In the genomic region with DNA sequence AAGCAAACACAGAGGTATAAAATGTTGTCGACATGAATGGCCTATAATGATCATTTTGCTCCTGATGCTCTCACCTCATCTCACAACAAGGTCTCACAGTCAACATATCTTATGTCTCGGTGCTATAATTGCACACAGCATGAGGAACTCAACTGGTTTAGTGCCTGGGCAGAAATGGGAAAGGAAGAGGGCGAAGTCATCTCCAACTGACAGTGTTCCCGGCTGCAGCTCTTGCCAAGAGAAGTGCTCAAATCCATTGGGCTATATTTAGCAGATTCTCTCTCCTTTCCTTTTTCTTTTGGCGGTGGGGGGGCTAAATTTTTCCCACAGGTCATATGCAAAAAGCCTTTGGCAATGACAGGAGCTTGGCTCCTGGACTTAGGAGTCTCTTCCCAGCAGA, we compare ENCODE assay signal across 8 cellular contexts. TPM values are rescaled to one million over a fixed set of nuclear protein-coding genes. Genes with fewer than 3 reads are reported as not detected.
DNase-seq lines count a peak whose midpoint lies in the region; ATAC-seq and TF ChIP-seq lines count a peak whose summit lies in the region.

No MANE protein-coding gene starts in this region.

- TF ChIP-seq CTCF in SK-N-SH (IDR thresholded peaks at IDR 0.05) (no peak), heart left ventricle (IDR thresholded peaks at IDR 0.05) (no peak), prostate gland (IDR thresholded peaks at IDR 0.05) (no peak)

- TF ChIP-seq EP300 in SK-N-SH (IDR thresholded peaks at IDR 0.05; ENCODE audit: borderline replicate concordance in 1 of 2, low read depth in 1 of 2, low read length in 1 of 2): no peak

- peaks cover 13% of the 10 kb centered on the region for H3F3A ChIP-seq in SK-N-SH (replicated peaks; ENCODE audit: insufficient read depth)

- DNase-seq in GM03348 (ENCODE audit: low spot score) (peak; percentile 34), SK-N-SH (no peak), heart left ventricle (peak in 2 of 5 donors; percentile 66 to 72), prostate gland (ENCODE audit: low spot score) (no peak), NCI-H2081 treated with DMSO at 0.1 percent for 48 hours (lab: John Stamatoyannopoulos, UW) (no peak)
- no peak for DNase-seq in activated CD4-positive, CD25-positive, alpha-beta regulatory T cell (lab: John Stamatoyannopoulos, UW)

- no peaks in the 10 kb centered on the region for H3K9me2 ChIP-seq in SK-N-SH

- H3K27ac ChIP-seq in SK-N-SH (ENCODE audit: low read depth in 2 of 2, low read length in 1 of 2) (peak overlapping the region; percentile 50 to 90), heart left ventricle (peak overlapping the region; percentile 74 to 97 (median 87)), prostate gland (peak overlapping the region; percentile 81 to 83)

- H3K9me3 ChIP-seq in SK-N-SH (no peaks in the 10 kb centered on the region), heart left ventricle (no peaks in the 10 kb centered on the region), prostate gland (no peaks in the 10 kb centered on the region)

- H3K4me2 ChIP-seq in SK-N-SH: peak overlapping the region; percentile 19; the same call in 1 of the 2 replicates

- no peak overlapping the region for H3K4me3 ChIP-seq in SK-N-SH (ENCODE audit: low read depth in 2 of 2, low read length in 1 of 2)
- peak overlapping the region in 1 of 12 donors; percentile 8 for H3K4me3 ChIP-seq in heart left ventricle
- no peak overlapping the region for H3K4me3 ChIP-seq in prostate gland

- no peak for TF ChIP-seq RAD21 in SK-N-SH (IDR thresholded peaks at IDR 0.05; ENCODE audit: low read length)

- no peaks in the 10 kb centered on the region for H3K27me3 ChIP-seq in SK-N-SH (ENCODE audit: insufficient read depth)
- H3K27me3 ChIP-seq in heart left ventricle: no peaks in the 10 kb centered on the region
- H3K27me3 ChIP-seq in prostate gland (replicated peaks; ENCODE audit: insufficient read depth): no peaks in the 10 kb centered on the region

- no peak overlapping the region for H3K9ac ChIP-seq in SK-N-SH

- peak; percentile 17 to 42 (median 36) for ATAC-seq in heart left ventricle
- ATAC-seq in HG02840 (IDR thresholded peaks at IDR 0.05; ENCODE audit: low FRiP score, unreplicated experiment): no peak
- ATAC-seq in GM19351 (IDR thresholded peaks at IDR 0.05; ENCODE audit: unreplicated experiment): no peak

- intact Hi-C loops in heart left ventricle (cut with DNase I): loop anchor here in 7 of 10 donors (2.0 to 10.0 kb wide), 6 partner anchors 36 to 156 kb away; no protein-coding TSS in a partner anchor
- intact Hi-C loops in prostate gland (cut with DNase I): loop anchor here (5.0 kb wide), 1 partner anchor 36 kb away; no protein-coding TSS in a partner anchor

- POLR2A ChIA-PET in SK-N-SH (lab: Yijun Ruan, JAX): no interaction called here

- peaks cover 0 to 9% of the 10 kb centered on the region in 2 experiments for H3K36me3 ChIP-seq in SK-N-SH (replicated peaks in 1 of 2; ENCODE audit: control insufficient read depth in 1 of 2, insufficient read depth in 2 of 2, low read length in 1 of 2)
- H3K36me3 ChIP-seq in heart left ventricle: peaks cover 0 to 35% (median under 1%) of the 10 kb centered on the region in 9 donors
- no peaks in the 10 kb centered on the region for H3K36me3 ChIP-seq in prostate gland

- H3K4me1 ChIP-seq in SK-N-SH (ENCODE audit: control insufficient read depth in 1 of 2, insufficient read depth in 2 of 2, low read depth in 1 of 2, low read length in 1 of 2) (peaks cover 45 to 62% of the 10 kb centered on the region in 2 experiments), heart left ventricle (peaks cover 19 to 96% (median 83%) of the 10 kb centered on the region in 12 donors), prostate gland (replicated peaks) (peaks cover 34% of the 10 kb centered on the region)

- CTCF ChIA-PET in SK-N-SH (lab: Yijun Ruan, JAX): interaction anchor here (0.9 to 2.7 kb wide), 3 partner anchors 21 to 356 kb away, joined by 3 to 23 read pairs (median 3); no protein-coding TSS in a partner anchor

- peaks cover 55% of the 10 kb centered on the region; the same call in 1 of the 2 replicates for H3K79me2 ChIP-seq in SK-N-SH (ENCODE audit: insufficient read depth)

- WGBS in SK-N-SH (ENCODE audit: low lambda C conversion rate): 60% methylated on average over 5 of the region's 5 CpGs
- 13 to 19% (median 16%) methylated on average over 5 of the region's 5 CpGs for WGBS in heart left ventricle, 4 donors
- 23% methylated on average over 5 of the region's 5 CpGs for WGBS in prostate gland

- TF ChIP-seq POLR2A in heart left ventricle (IDR thresholded peaks at IDR 0.05): peak in 1 of 2 donors; percentile 20
- TF ChIP-seq POLR2A in prostate gland (IDR thresholded peaks at IDR 0.05): no peak

- H4K20me1 ChIP-seq in SK-N-SH (ENCODE audit: insufficient read depth): peaks cover 30% of the 10 kb centered on the region; the same call in 1 of the 2 replicates

- H2AFZ ChIP-seq in SK-N-SH (ENCODE audit: low read depth): no peak overlapping the region

TF ChIP-seq in SK-N-SH, 30 proteins besides CTCF, POLR2A, EP300 and RAD21 (continues in another document):
- TF ChIP-seq GABPA (IDR thresholded peaks at IDR 0.05; ENCODE audit: low read depth) (no peak), SMC3 (IDR thresholded peaks at IDR 0.05; ENCODE audit: low read depth, low read length) (no peak), MXI1 (IDR thresholded peaks at IDR 0.05; ENCODE audit: low read depth, low read length) (no peak), YY1 (IDR thresholded peaks at IDR 0.05; ENCODE audit: low read depth) (no peak), JUND (IDR thresholded peaks at IDR 0.05) (no peak), NRF1 (IDR thresholded peaks at IDR 0.05; ENCODE audit: low read depth, low read length) (no peak), FOSL2 (IDR thresholded peaks at IDR 0.05; ENCODE audit: borderline replicate concordance, low read depth) (no peak), CHD2 (IDR thresholded peaks at IDR 0.05; ENCODE audit: low read length, partially characterized antibody) (no peak), FOXM1 (IDR thresholded peaks at IDR 0.05; ENCODE audit: low read depth) (no peak), EZH2phosphoT487 (IDR thresholded peaks at IDR 0.05; ENCODE audit: borderline replicate concordance, low read depth) (no peak), TEAD4 (IDR thresholded peaks at IDR 0.05; ENCODE audit: borderline replicate concordance, insufficient read depth) (no peak), RXRA (IDR thresholded peaks at IDR 0.05; ENCODE audit: borderline replicate concordance, low read depth) (no peak), GATA2 (CRISPR knock-in tag; IDR thresholded peaks at IDR 0.05) (no peak), FOXJ3 (CRISPR knock-in tag; IDR thresholded peaks at IDR 0.05) (no peak), RCOR1 (IDR thresholded peaks at IDR 0.05; ENCODE audit: low read length) (no peak)
- TF ChIP-seq, protein P1, sequence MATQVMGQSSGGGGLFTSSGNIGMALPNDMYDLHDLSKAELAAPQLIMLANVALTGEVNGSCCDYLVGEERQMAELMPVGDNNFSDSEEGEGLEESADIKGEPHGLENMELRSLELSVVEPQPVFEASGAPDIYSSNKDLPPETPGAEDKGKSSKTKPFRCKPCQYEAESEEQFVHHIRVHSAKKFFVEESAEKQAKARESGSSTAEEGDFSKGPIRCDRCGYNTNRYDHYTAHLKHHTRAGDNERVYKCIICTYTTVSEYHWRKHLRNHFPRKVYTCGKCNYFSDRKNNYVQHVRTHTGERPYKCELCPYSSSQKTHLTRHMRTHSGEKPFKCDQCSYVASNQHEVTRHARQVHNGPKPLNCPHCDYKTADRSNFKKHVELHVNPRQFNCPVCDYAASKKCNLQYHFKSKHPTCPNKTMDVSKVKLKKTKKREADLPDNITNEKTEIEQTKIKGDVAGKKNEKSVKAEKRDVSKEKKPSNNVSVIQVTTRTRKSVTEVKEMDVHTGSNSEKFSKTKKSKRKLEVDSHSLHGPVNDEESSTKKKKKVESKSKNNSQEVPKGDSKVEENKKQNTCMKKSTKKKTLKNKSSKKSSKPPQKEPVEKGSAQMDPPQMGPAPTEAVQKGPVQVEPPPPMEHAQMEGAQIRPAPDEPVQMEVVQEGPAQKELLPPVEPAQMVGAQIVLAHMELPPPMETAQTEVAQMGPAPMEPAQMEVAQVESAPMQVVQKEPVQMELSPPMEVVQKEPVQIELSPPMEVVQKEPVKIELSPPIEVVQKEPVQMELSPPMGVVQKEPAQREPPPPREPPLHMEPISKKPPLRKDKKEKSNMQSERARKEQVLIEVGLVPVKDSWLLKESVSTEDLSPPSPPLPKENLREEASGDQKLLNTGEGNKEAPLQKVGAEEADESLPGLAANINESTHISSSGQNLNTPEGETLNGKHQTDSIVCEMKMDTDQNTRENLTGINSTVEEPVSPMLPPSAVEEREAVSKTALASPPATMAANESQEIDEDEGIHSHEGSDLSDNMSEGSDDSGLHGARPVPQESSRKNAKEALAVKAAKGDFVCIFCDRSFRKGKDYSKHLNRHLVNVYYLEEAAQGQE (IDR thresholded peaks at IDR 0.05; ENCODE audit: low read depth, low read length): no peak
- TF ChIP-seq, protein P2, sequence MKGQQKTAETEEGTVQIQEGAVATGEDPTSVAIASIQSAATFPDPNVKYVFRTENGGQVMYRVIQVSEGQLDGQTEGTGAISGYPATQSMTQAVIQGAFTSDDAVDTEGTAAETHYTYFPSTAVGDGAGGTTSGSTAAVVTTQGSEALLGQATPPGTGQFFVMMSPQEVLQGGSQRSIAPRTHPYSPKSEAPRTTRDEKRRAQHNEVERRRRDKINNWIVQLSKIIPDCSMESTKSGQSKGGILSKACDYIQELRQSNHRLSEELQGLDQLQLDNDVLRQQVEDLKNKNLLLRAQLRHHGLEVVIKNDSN (IDR thresholded peaks at IDR 0.05; ENCODE audit: borderline replicate concordance, low read depth): no peak
- TF ChIP-seq, protein P3, sequence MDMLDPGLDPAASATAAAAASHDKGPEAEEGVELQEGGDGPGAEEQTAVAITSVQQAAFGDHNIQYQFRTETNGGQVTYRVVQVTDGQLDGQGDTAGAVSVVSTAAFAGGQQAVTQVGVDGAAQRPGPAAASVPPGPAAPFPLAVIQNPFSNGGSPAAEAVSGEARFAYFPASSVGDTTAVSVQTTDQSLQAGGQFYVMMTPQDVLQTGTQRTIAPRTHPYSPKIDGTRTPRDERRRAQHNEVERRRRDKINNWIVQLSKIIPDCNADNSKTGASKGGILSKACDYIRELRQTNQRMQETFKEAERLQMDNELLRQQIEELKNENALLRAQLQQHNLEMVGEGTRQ (IDR thresholded peaks at IDR 0.05; ENCODE audit: borderline replicate concordance, low read depth, low read length): no peak
- TF ChIP-seq, protein P4, sequence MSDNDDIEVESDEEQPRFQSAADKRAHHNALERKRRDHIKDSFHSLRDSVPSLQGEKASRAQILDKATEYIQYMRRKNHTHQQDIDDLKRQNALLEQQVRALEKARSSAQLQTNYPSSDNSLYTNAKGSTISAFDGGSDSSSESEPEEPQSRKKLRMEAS (IDR thresholded peaks at IDR 0.05; ENCODE audit: low read depth): no peak

RNA-seq across cellular contexts. Expression of a gene that starts 53.0 kb away (rescaled TPM):
- polyA plus RNA-seq in SK-N-SH (2012; rRNA removed): 1.4 and 2.5 TPM in 2 replicates
- polyA plus RNA-seq in SK-N-SH (2012; cell fraction: cytosol; rRNA removed): 1.1 and 2.0 TPM in 2 replicates
- polyA plus RNA-seq in SK-N-SH (2012; cell fraction: nucleus; rRNA removed): 4.1 and 4.3 TPM in 2 replicates
- 1 to 10 TPM in 7 of 9 donors, under 1 TPM in 2; 0.61 to 6.2 (median 1.6) TPM for total RNA-seq in heart left ventricle
- polyA plus RNA-seq in heart left ventricle: 1 to 10 TPM; 1.3 to 2.9 TPM
- total RNA-seq in prostate gland: 1 to 10 TPM; 4.3 to 5.2 TPM

Comparison
In these comparisons a context has a peak if more than half of its experiments do, and no peak if none do; other contexts are left out.
1. ATAC-seq: peak in heart left ventricle (4 of 4); none in HG02840 (single experiment) and GM19351 (single experiment).
2. Peak in every context shown above with its lines, with median percentiles within 50 percentile points of each other: H3K27ac ChIP-seq.